ENCODE assay signal across 8 cellular contexts in genomic region chr19:57488299-57488644, GRCh38. TPM values are rescaled to one million over a fixed set of nuclear protein-coding genes. Genes with fewer than 3 reads are reported as not detected.
DNase-seq lines count a peak whose midpoint lies in the region; ATAC-seq, FAIRE-seq and TF ChIP-seq lines count a peak whose summit lies in the region.
"Not testable (repeated sequence)": the region's sequence is repeated elsewhere in the genome, so short reads cannot be mapped to it uniquely, and the experiment has no call there.

No MANE protein-coding gene starts in this region.

- H3K36me3 ChIP-seq in DOHH2 (ENCODE audit: control insufficient read depth, low read length); K562 (ENCODE audit: control insufficient read depth, insufficient read depth, low read length): not testable (repeated sequence)
- H3K36me3 ChIP-seq in esophagus squamous epithelium: peaks cover 4 to 39% (median 18%) of the 10 kb centered on the region in 3 donors
- peaks cover 14% of the 10 kb centered on the region in 2 donors for H3K36me3 ChIP-seq in kidney (ENCODE audit: control insufficient read depth in 1 of 2, insufficient read depth in 2 of 2, low read length in 2 of 2)
- peaks cover 25% of the 10 kb centered on the region for H3K36me3 ChIP-seq in osteoblast (ENCODE audit: insufficient read depth, low read length)
- peaks cover 0 to 28% of the 10 kb centered on the region in 2 donors for H3K36me3 ChIP-seq in vagina

- WGBS in K562 (ENCODE audit: insufficient coverage, low coverage, missing lambda C conversion rate): no CpG with 5 or more reads among the region's 1 CpG
- WGBS in esophagus squamous epithelium, 2 donors: 0% methylated on average over 1 of the region's 1 CpG; no CpG with 5 or more reads in 1 of the 2 donors

- not testable (repeated sequence) for H3F3A ChIP-seq in DOHH2 (ENCODE audit: control insufficient read depth, insufficient read depth)

- TSS peak; percentile 52 for BruUV-seq in K562 (replicated peaks; lab: Mats Ljungman, UMichigan)

- TF ChIP-seq POLR2A in K562 (conservative IDR thresholded peaks at IDR 0.05); esophagus squamous epithelium (IDR thresholded peaks at IDR 0.05); vagina (IDR thresholded peaks at IDR 0.05): not testable (repeated sequence)

- H3K9me2 ChIP-seq in DOHH2 (replicated peaks; ENCODE audit: control insufficient read depth, low read length): not testable (repeated sequence)

- DNase-seq in LNCaP clone FGC (ENCODE audit: low read depth): peak; percentile 25
- not testable (repeated sequence) for DNase-seq in activated B cell treated with CpG ODN at 0.5 μM for 24 hours; K562 (ENCODE audit: extremely low read depth in 1 of 4, low spot score in 3 of 4); esophagus squamous epithelium (lab: John Stamatoyannopoulos, UW); kidney; osteoblast (ENCODE audit: insufficient read length, low spot score, missing footprints); vagina (ENCODE audit: extremely low spot score in 2 of 2)

- not testable (repeated sequence) for FAIRE-seq in K562 (lab: Jason Lieb, UNC); kidney (lab: Jason Lieb, UNC)

- not testable (repeated sequence) for H3K4me1 ChIP-seq in DOHH2 (ENCODE audit: control insufficient read depth, low read length); K562 (replicated peaks in 1 of 2; ENCODE audit: control insufficient read depth in 2 of 2, insufficient read depth in 2 of 2, low read length in 2 of 2); esophagus squamous epithelium; kidney (ENCODE audit: control insufficient read depth in 1 of 2, insufficient read depth in 1 of 2, low read depth in 1 of 2, low read length in 2 of 2); osteoblast (ENCODE audit: insufficient read depth, low read length); vagina

- TF ChIP-seq EP300 in K562 (IDR thresholded peaks at IDR 0.05; ENCODE audit: low read length): not testable (repeated sequence)

- H3K4me2 ChIP-seq in DOHH2 (ENCODE audit: low read length) (peak overlapping the region; percentile 30; the same call in 1 of the 2 replicates), K562 (ENCODE audit: insufficient read depth, low read length) (peak overlapping the region; percentile 55), osteoblast (ENCODE audit: insufficient read depth, low read length) (peak overlapping the region; percentile 78)

- H3K27me3 Mint-ChIP-seq in activated B cell treated with CpG ODN at 0.5 μM for 24 hours: not testable (repeated sequence)

- H3K9me1 ChIP-seq in K562 (ENCODE audit: control insufficient read depth, insufficient read depth, low read length): not testable (repeated sequence)

- peaks cover 42% of the 10 kb centered on the region for H3K36me3 Mint-ChIP-seq in activated B cell treated with CpG ODN at 0.5 μM for 24 hours (ENCODE audit: low read depth)

- peaks cover 13% of the 10 kb centered on the region for H3K4me1 Mint-ChIP-seq in activated B cell treated with CpG ODN at 0.5 μM for 24 hours

- POLR2A ChIA-PET in activated B cell treated with CpG ODN at 0.5 μM for 24 hours (lab: Charles Lee): interaction anchor here (1.1 kb wide), 1 partner anchor 11 kb away, joined by 6 read pairs; the partner anchor contains the start of gene ZNF772
- POLR2A ChIA-PET in K562 (lab: Yijun Ruan, JAX): not testable (repeated sequence)

- intact Hi-C loops in activated B cell treated with CpG ODN at 0.5 μM for 24 hours (cut with micrococcal nuclease): loop anchor here (5.0 kb wide), 1 partner anchor 459 kb away; the partner anchor contains the start of gene ZNF256
- intact Hi-C loops in K562 (cut with micrococcal nuclease); esophagus squamous epithelium (cut with DNase I); kidney (cut with DNase I); vagina (cut with DNase I): not testable (repeated sequence)

- H4K20me1 ChIP-seq in DOHH2 (ENCODE audit: control insufficient read depth, insufficient read depth, low read depth, low read length); K562 (replicated peaks; ENCODE audit: control insufficient read depth, insufficient read depth, low read length); osteoblast (ENCODE audit: insufficient read depth, low read length): not testable (repeated sequence)

- peaks cover 14% of the 10 kb centered on the region for H3K9me3 Mint-ChIP-seq in activated B cell treated with CpG ODN at 0.5 μM for 24 hours

- H3K27ac Mint-ChIP-seq in activated B cell treated with CpG ODN at 0.5 μM for 24 hours: not testable (repeated sequence)

- H3K27ac ChIP-seq in DOHH2 (ENCODE audit: low read depth, low read length); K562 (ENCODE audit: extremely low read depth, low read depth, low read length); esophagus squamous epithelium; kidney (ENCODE audit: low read depth in 2 of 2, low read length in 2 of 2); osteoblast (ENCODE audit: low read depth, low read length); vagina: not testable (repeated sequence)

- ATAC-seq in activated B cell treated with CpG ODN at 0.5 μM for 24 hours (ENCODE audit: low read depth); K562: not testable (repeated sequence)

- H3K9ac ChIP-seq in K562 (ENCODE audit: insufficient read depth in 1 of 2, low read depth in 2 of 2, low read length in 2 of 2); kidney (ENCODE audit: low read length in 2 of 2): not testable (repeated sequence)

- peak overlapping the region; percentile 70 for H3K4me3 Mint-ChIP-seq in activated B cell treated with CpG ODN at 0.5 μM for 24 hours

- in situ Hi-C loops in K562 (cut with MboI): not testable (repeated sequence)

- not testable (repeated sequence) for TF ChIP-seq RAD21 in K562 (CRISPR knock-in tag; conservative IDR thresholded peaks at IDR 0.05 in 1 of 2, IDR thresholded peaks at IDR 0.05 in 1 of 2)

- H3K4me3 ChIP-seq in DOHH2 (ENCODE audit: low read length): not testable (repeated sequence)
- H3K4me3 ChIP-seq in LNCaP clone FGC (ENCODE audit: low read depth, low read length) (peak overlapping the region; percentile 81), K562 (0 out of 2 replicates have a peak overlapping the region, but pooled peaks have one; percentile 13), esophagus squamous epithelium (peak overlapping the region in 3 of 4 donors; percentile 10 to 45 (median 13)), kidney (ENCODE audit: low read length in 2 of 2) (peak overlapping the region; percentile 23 to 38), osteoblast (ENCODE audit: insufficient read depth, low read length) (peak overlapping the region; percentile 64), vagina (peak overlapping the region; percentile 37 to 95)

- not testable (repeated sequence) for H3K79me2 ChIP-seq in DOHH2 (ENCODE audit: control insufficient read depth, low read length); K562 (ENCODE audit: control insufficient read depth, insufficient read depth, low read length)
- peaks cover 19% of the 10 kb centered on the region for H3K79me2 ChIP-seq in osteoblast (ENCODE audit: insufficient read depth, low read length)

- not testable (repeated sequence) for H3K27me3 ChIP-seq in DOHH2 (ENCODE audit: control insufficient read depth, low read length); K562 (ENCODE audit: control insufficient read depth in 2 of 2, insufficient read depth in 2 of 2, low read length in 2 of 2); esophagus squamous epithelium; osteoblast (ENCODE audit: insufficient read depth, low read length); vagina

- not testable (repeated sequence) for H2AFZ ChIP-seq in K562 (ENCODE audit: low read depth, low read length)
- H2AFZ ChIP-seq in osteoblast (ENCODE audit: low read length): peak overlapping the region; percentile 68

- CTCF ChIA-PET in activated B cell treated with CpG ODN at 0.5 μM for 24 hours (lab: Charles Lee); K562 (lab: Yijun Ruan, JAX; ENCODE audit: low intra/inter-chr PET ratio): not testable (repeated sequence)

- H3K9me3 ChIP-seq in DOHH2 (ENCODE audit: control insufficient read depth, insufficient read depth, low read length) (peaks cover 43% of the 10 kb centered on the region), esophagus squamous epithelium (peaks cover 0 to 31% (median 0%) of the 10 kb centered on the region in 3 donors), kidney (ENCODE audit: control insufficient read depth in 1 of 2, low read length in 2 of 2) (peaks cover 0 to 15% of the 10 kb centered on the region in 2 donors)
- H3K9me3 ChIP-seq in K562 (replicated peaks; ENCODE audit: control insufficient read depth, insufficient read depth, low read depth, low read length); osteoblast (ENCODE audit: low read depth, low read length); vagina: not testable (repeated sequence)

- TF ChIP-seq CTCF in DOHH2 (IDR thresholded peaks at IDR 0.05; ENCODE audit: low read depth, low read length, poor library complexity, severe bottlenecking); LNCaP clone FGC (IDR thresholded peaks at IDR 0.05; ENCODE audit: control insufficient read depth, extremely low read depth, insufficient read depth); activated B cell treated with CpG ODN at 0.5 μM for 24 hours (IDR thresholded peaks at IDR 0.05); K562 (IDR thresholded peaks at IDR 0.05 in 2 of 3, conservative IDR thresholded peaks at IDR 0.05 in 1 of 3; ENCODE audit: insufficient read depth in 2 of 3, low read depth in 1 of 3, low read length in 3 of 3); esophagus squamous epithelium (IDR thresholded peaks at IDR 0.05); kidney (IDR thresholded peaks at IDR 0.05; ENCODE audit: borderline replicate concordance, extremely low read depth, insufficient read depth); osteoblast (IDR thresholded peaks at IDR 0.05; ENCODE audit: extremely low read depth, low read depth, low read length); vagina (IDR thresholded peaks at IDR 0.05): not testable (repeated sequence)

RNA-seq across cellular contexts. Expression of gene ZNF419, which starts 0.7 kb away (rescaled TPM):
- total RNA-seq in activated B cell treated with CpG ODN at 0.5 μM for 24 hours (17.2 TPM in 2 replicates), K562 (2014; rRNA removed) (1.4 and 1.6 TPM in 2 replicates), K562 (2014; rRNA removed; fragmentation: Illumina TruSeq; extraction: Trizol) (1.8 and 2.3 TPM in 2 replicates), K562 (2015; rRNA removed; fragmentation: Illumina TruSeq; extraction: Trizol) (1.2 and 1.3 TPM in 2 replicates), K562 (2021) (1.5 TPM in 2 replicates), esophagus squamous epithelium (1 to 10 TPM in 3 of 4 donors, under 1 TPM in 1; 0.87 to 8.0 (median 3.3) TPM), kidney (15.4 TPM), osteoblast (18.3 and 19.9 TPM in 2 replicates), vagina (16.0 TPM)
- 7.7 and 13.6 TPM in 2 replicates for total RNA-seq in K562 (2011; cell fraction: chromatin; rRNA removed; ENCODE audit: low replicate concordance)
- 7.6 and 8.3 TPM in 2 replicates for total RNA-seq in K562 (2011; cell fraction: nucleolus; rRNA removed)
- 9.8 and 12.7 TPM in 2 replicates for total RNA-seq in K562 (2011; cell fraction: nucleoplasm; rRNA removed)
- polyA plus RNA-seq in K562 (2011; rRNA removed) (1.7 and 5.4 TPM in 2 replicates), K562 (2014; fragmentation: Illumina TruSeq; extraction: Trizol) (1.3 TPM in 2 replicates), K562 (2014; fragmentation: Nextera tagmentation; extraction: Ambion mirVana) (under 1 TPM; 0.07 to 0.50 TPM), K562 (2014; rRNA removed) (1.3 and 2.2 TPM in 2 replicates), kidney (ENCODE audit: insufficient read depth, low read depth, low replicate concordance) (5.7 TPM)
- 1.8 and 3.0 TPM in 2 replicates for polyA plus RNA-seq in K562 (2011; cell fraction: cytosol; rRNA removed)
- polyA plus RNA-seq in K562 (2011; cell fraction: nucleus; rRNA removed): 5.5 and 15.2 TPM in 2 replicates
- polyA plus RNA-seq in K562 (2012): 0.99 and 1.8 TPM in 2 replicates
- polyA minus RNA-seq in K562 (2011; rRNA and poly(A)+ RNA removed): 1.6 and 3.5 TPM in 2 replicates
- 1.2 TPM in 1 of 2 replicates, not detected in the other for polyA minus RNA-seq in K562 (2011; cell fraction: cytosol; rRNA and poly(A)+ RNA removed)
- 3.4 and 6.3 TPM in 2 replicates for polyA minus RNA-seq in K562 (2011; cell fraction: nucleus; rRNA and poly(A)+ RNA removed)

RNA-seq across cellular contexts. Expression of gene ZNF772, which starts 10.9 kb away (rescaled TPM):
- total RNA-seq in activated B cell treated with CpG ODN at 0.5 μM for 24 hours (13.8 and 17.9 TPM in 2 replicates), K562 (2014; rRNA removed) (0.98 and 1.6 TPM in 2 replicates), K562 (2014; rRNA removed; fragmentation: Illumina TruSeq; extraction: Trizol) (1.3 and 2.0 TPM in 2 replicates), K562 (2015; rRNA removed; fragmentation: Illumina TruSeq; extraction: Trizol) (1.1 and 1.4 TPM in 2 replicates), K562 (2021) (1.2 and 1.3 TPM in 2 replicates), esophagus squamous epithelium (10 to 100 TPM in 1 of 4 donors, 1 to 10 TPM in 3; 3.3 to 10.9 (median 6.3) TPM), kidney (20.0 TPM), osteoblast (19.2 and 22.1 TPM in 2 replicates), vagina (6.9 TPM)
- total RNA-seq in K562 (2011; cell fraction: chromatin; rRNA removed; ENCODE audit: low replicate concordance): 4.5 and 6.0 TPM in 2 replicates
- 3.9 and 5.3 TPM in 2 replicates for total RNA-seq in K562 (2011; cell fraction: nucleolus; rRNA removed)
- total RNA-seq in K562 (2011; cell fraction: nucleoplasm; rRNA removed): 5.0 and 5.3 TPM in 2 replicates
- polyA plus RNA-seq in K562 (2011; rRNA removed) (0.70 and 1.9 TPM in 2 replicates), K562 (2014; fragmentation: Illumina TruSeq; extraction: Trizol) (0.77 and 1.1 TPM in 2 replicates), K562 (2014; fragmentation: Nextera tagmentation; extraction: Ambion mirVana) (under 1 TPM; 0.13 to 0.21 TPM), K562 (2014; rRNA removed) (0.28 and 0.51 TPM in 2 replicates), kidney (ENCODE audit: insufficient read depth, low read depth, low replicate concordance) (3.1 TPM)
- 0.71 and 0.89 TPM in 2 replicates for polyA plus RNA-seq in K562 (2011; cell fraction: cytosol; rRNA removed)
- polyA plus RNA-seq in K562 (2011; cell fraction: nucleus; rRNA removed): 0.88 and 1.6 TPM in 2 replicates
- polyA plus RNA-seq in K562 (2012): 0.62 and 0.73 TPM in 2 replicates
- polyA minus RNA-seq in K562 (2011; rRNA and poly(A)+ RNA removed): 1.8 and 4.8 TPM in 2 replicates
- 0.46 and 1.5 TPM in 2 replicates for polyA minus RNA-seq in K562 (2011; cell fraction: cytosol; rRNA and poly(A)+ RNA removed)
- polyA minus RNA-seq in K562 (2011; cell fraction: nucleus; rRNA and poly(A)+ RNA removed): 2.1 and 4.8 TPM in 2 replicates

RNA-seq across cellular contexts. Expression of gene ZNF773, which starts 11.5 kb away (rescaled TPM):
- 20.2 and 21.3 TPM in 2 replicates for total RNA-seq in activated B cell treated with CpG ODN at 0.5 μM for 24 hours
- 4.6 and 6.2 TPM in 2 replicates for total RNA-seq in K562 (2011; cell fraction: chromatin; rRNA removed; ENCODE audit: low replicate concordance)
- 4.7 and 5.4 TPM in 2 replicates for total RNA-seq in K562 (2011; cell fraction: nucleolus; rRNA removed)
- total RNA-seq in K562 (2011; cell fraction: nucleoplasm; rRNA removed): 9.3 and 11.5 TPM in 2 replicates
- under 0.01 TPM in 1 of 2 replicates, not detected in the other for total RNA-seq in K562 (2014; rRNA removed)
- total RNA-seq in K562 (2014; rRNA removed; fragmentation: Illumina TruSeq; extraction: Trizol): 0.35 and 0.58 TPM in 2 replicates
- total RNA-seq in K562 (2015; rRNA removed; fragmentation: Illumina TruSeq; extraction: Trizol): 0.04 TPM in 1 of 2 replicates, not detected in the other
- 0.31 and 0.82 TPM in 2 replicates for total RNA-seq in K562 (2021)
- 0.87 and 2.0 TPM in 2 replicates for polyA plus RNA-seq in K562 (2011; rRNA removed)
- 1.2 and 1.6 TPM in 2 replicates for polyA plus RNA-seq in K562 (2011; cell fraction: cytosol; rRNA removed)
- 4.4 and 13.2 TPM in 2 replicates for polyA plus RNA-seq in K562 (2011; cell fraction: nucleus; rRNA removed)
- polyA plus RNA-seq in K562 (2012): 0.09 and 0.36 TPM in 2 replicates
- 0.31 and 0.66 TPM in 2 replicates for polyA plus RNA-seq in K562 (2014; fragmentation: Illumina TruSeq; extraction: Trizol)
- polyA plus RNA-seq in K562 (2014; fragmentation: Nextera tagmentation; extraction: Ambion mirVana): under 1 TPM in 1 of 2 experiments, not detected in 1; 0.04 TPM
- polyA plus RNA-seq in K562 (2014; rRNA removed): 0.30 and 0.35 TPM in 2 replicates
- 0.48 and 1.9 TPM in 2 replicates for polyA minus RNA-seq in K562 (2011; rRNA and poly(A)+ RNA removed)
- polyA minus RNA-seq in K562 (2011; cell fraction: cytosol; rRNA and poly(A)+ RNA removed): 1.5 TPM in 1 of 2 replicates, not detected in the other
- 1.9 and 2.0 TPM in 2 replicates for polyA minus RNA-seq in K562 (2011; cell fraction: nucleus; rRNA and poly(A)+ RNA removed)
- total RNA-seq in esophagus squamous epithelium: 10 to 100 TPM in 1 of 4 donors, 1 to 10 TPM in 3; 1.9 to 14.5 (median 5.8) TPM
- total RNA-seq in kidney: 12.1 TPM
- polyA plus RNA-seq in kidney (ENCODE audit: insufficient read depth, low read depth, low replicate concordance): 3.4 TPM
- total RNA-seq in osteoblast: 23.6 and 30.0 TPM in 2 replicates
- 13.8 TPM for total RNA-seq in vagina

RNA-seq across cellular contexts. Expression of gene VN1R1, which starts 31.3 kb away (rescaled TPM):
- 0.78 and 1.1 TPM in 2 replicates for total RNA-seq in activated B cell treated with CpG ODN at 0.5 μM for 24 hours
- 0.23 and 0.35 TPM in 2 replicates for total RNA-seq in K562 (2011; cell fraction: chromatin; rRNA removed; ENCODE audit: low replicate concordance)
- 0.13 and 0.33 TPM in 2 replicates for total RNA-seq in K562 (2011; cell fraction: nucleolus; rRNA removed)
- total RNA-seq in K562 (2011; cell fraction: nucleoplasm; rRNA removed): 0.46 and 0.51 TPM in 2 replicates
- total RNA-seq in K562 (2014; rRNA removed): 0.14 TPM in 1 of 2 replicates, not detected in the other
- 0.07 TPM in 1 of 2 replicates, not detected in the other for total RNA-seq in K562 (2014; rRNA removed; fragmentation: Illumina TruSeq; extraction: Trizol)
- not detected in 2 replicates for total RNA-seq in K562 (2015; rRNA removed; fragmentation: Illumina TruSeq; extraction: Trizol)
- total RNA-seq in K562 (2021): not detected in 2 replicates
- polyA plus RNA-seq in K562 (2011; rRNA removed): 0.10 and 0.11 TPM in 2 replicates
- polyA plus RNA-seq in K562 (2011; cell fraction: cytosol; rRNA removed): 0.03 TPM in 1 of 2 replicates, not detected in the other
- 0.04 and 0.07 TPM in 2 replicates for polyA plus RNA-seq in K562 (2011; cell fraction: nucleus; rRNA removed)
- polyA plus RNA-seq in K562 (2012): 0.05 and 0.21 TPM in 2 replicates
- polyA plus RNA-seq in K562 (2014; fragmentation: Illumina TruSeq; extraction: Trizol): not detected in 2 replicates
- polyA plus RNA-seq in K562 (2014; fragmentation: Nextera tagmentation; extraction: Ambion mirVana): under 1 TPM; 0.08 to 0.10 TPM
- 0.04 TPM in 1 of 2 replicates, not detected in the other for polyA plus RNA-seq in K562 (2014; rRNA removed)
- polyA minus RNA-seq in K562 (2011; rRNA and poly(A)+ RNA removed): 0.11 TPM in 1 of 2 replicates, not detected in the other
- not detected in 2 replicates for polyA minus RNA-seq in K562 (2011; cell fraction: cytosol; rRNA and poly(A)+ RNA removed)
- not detected in 2 replicates for polyA minus RNA-seq in K562 (2011; cell fraction: nucleus; rRNA and poly(A)+ RNA removed)
- 1 to 10 TPM in 1 of 4 donors, under 1 TPM in 1, not detected in 2; 0.40 to 1.1 TPM for total RNA-seq in esophagus squamous epithelium
- 1.7 TPM for total RNA-seq in kidney
- polyA plus RNA-seq in kidney (ENCODE audit: insufficient read depth, low read depth, low replicate concordance): 0.41 TPM
- 0.29 and 0.72 TPM in 2 replicates for total RNA-seq in osteoblast
- total RNA-seq in vagina: 0.49 TPM

RNA-seq across cellular contexts. Expression of gene ZNF549, which starts 38.9 kb away (rescaled TPM):
- total RNA-seq in activated B cell treated with CpG ODN at 0.5 μM for 24 hours (14.0 and 16.9 TPM in 2 replicates), K562 (2014; rRNA removed) (0.16 and 0.18 TPM in 2 replicates), K562 (2014; rRNA removed; fragmentation: Illumina TruSeq; extraction: Trizol) (0.29 and 0.48 TPM in 2 replicates), K562 (2015; rRNA removed; fragmentation: Illumina TruSeq; extraction: Trizol) (0.11 and 0.25 TPM in 2 replicates), K562 (2021) (0.22 TPM in 2 replicates), esophagus squamous epithelium (1 to 10 TPM; 1.3 to 4.8 (median 2.3) TPM), kidney (8.7 TPM), osteoblast (5.8 and 6.5 TPM in 2 replicates), vagina (4.9 TPM)
- total RNA-seq in K562 (2011; cell fraction: chromatin; rRNA removed; ENCODE audit: low replicate concordance): 1.4 and 2.8 TPM in 2 replicates
- total RNA-seq in K562 (2011; cell fraction: nucleolus; rRNA removed): 1.0 and 1.6 TPM in 2 replicates
- 1.3 and 1.4 TPM in 2 replicates for total RNA-seq in K562 (2011; cell fraction: nucleoplasm; rRNA removed)
- polyA plus RNA-seq in K562 (2011; rRNA removed) (0.08 and 0.68 TPM in 2 replicates), K562 (2014; fragmentation: Illumina TruSeq; extraction: Trizol) (0.25 and 0.29 TPM in 2 replicates), K562 (2014; fragmentation: Nextera tagmentation; extraction: Ambion mirVana) (under 1 TPM; 0.03 to 0.14 TPM), K562 (2014; rRNA removed) (0.12 and 0.25 TPM in 2 replicates), kidney (ENCODE audit: insufficient read depth, low read depth, low replicate concordance) (2.4 TPM)
- 0.03 and 0.52 TPM in 2 replicates for polyA plus RNA-seq in K562 (2011; cell fraction: cytosol; rRNA removed)
- polyA plus RNA-seq in K562 (2011; cell fraction: nucleus; rRNA removed): 0.50 TPM in 1 of 2 replicates, not detected in the other
- polyA plus RNA-seq in K562 (2012): 0.21 and 0.37 TPM in 2 replicates
- 0.03 and 1.1 TPM in 2 replicates for polyA minus RNA-seq in K562 (2011; rRNA and poly(A)+ RNA removed)
- 0.48 TPM in 1 of 2 replicates, not detected in the other for polyA minus RNA-seq in K562 (2011; cell fraction: cytosol; rRNA and poly(A)+ RNA removed)
- polyA minus RNA-seq in K562 (2011; cell fraction: nucleus; rRNA and poly(A)+ RNA removed): 0.54 TPM in 1 of 2 replicates, not detected in the other
